In the genomic region with DNA sequence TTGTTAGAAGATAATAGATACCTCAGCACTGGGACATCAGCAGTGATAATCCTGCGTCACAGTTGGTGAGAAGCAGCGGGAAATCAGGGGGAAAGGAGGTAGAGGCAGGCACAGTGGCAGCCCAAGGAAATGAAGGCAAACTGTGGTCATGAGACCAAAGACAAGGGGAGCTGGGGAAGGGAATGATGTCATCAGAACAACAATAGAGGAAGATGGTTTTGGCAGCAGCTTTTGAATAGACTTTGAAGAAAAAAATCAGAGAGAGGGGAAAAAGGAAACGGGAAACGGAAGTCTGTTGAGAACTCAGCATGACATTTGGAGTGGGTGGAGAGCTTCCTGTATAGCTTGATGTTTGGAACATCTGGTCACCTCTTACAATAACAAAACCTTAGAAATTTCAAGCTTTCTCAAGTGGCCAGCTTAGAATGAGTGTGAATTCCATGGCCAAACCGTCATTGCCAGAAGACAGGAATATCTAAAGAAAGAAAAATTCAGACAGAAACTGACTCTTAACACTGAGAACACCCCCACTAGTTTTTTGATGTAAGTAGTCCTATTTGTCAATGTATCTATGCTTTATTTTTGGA, we compare ENCODE assay signal across 8 cellular contexts. TPM values are rescaled to one million over a fixed set of nuclear protein-coding genes. Genes with fewer than 3 reads are reported as not detected.
DNase-seq lines count a peak whose midpoint lies in the region; ATAC-seq, FAIRE-seq and TF ChIP-seq lines count a peak whose summit lies in the region.

No MANE protein-coding gene starts in this region.

- H3K27ac ChIP-seq in ACC112 (ENCODE audit: low read depth, low read length) (peak overlapping the region; percentile 83), PC-9 (no peak overlapping the region), osteoblast (ENCODE audit: low read depth, low read length) (peak overlapping the region; percentile 70)

- DNase-seq in GM18507 (ENCODE audit: extremely low spot score, insufficient read length, low read depth): no peak
- DNase-seq in PC-9: no peak
- DNase-seq in effector CD8-positive, alpha-beta T cell (lab: John Stamatoyannopoulos, UW): peak; percentile 23
- DNase-seq in osteoblast (ENCODE audit: insufficient read length, low spot score, missing footprints): peak; percentile 76
- DNase-seq in NCI-H187 treated with DMSO at 0.1 percent for 48 hours (lab: John Stamatoyannopoulos, UW): no peak
- DNase-seq in stimulated activated CD4-positive, alpha-beta T cell treated with anti-CD3 and anti-CD28 coated beads, Interleukin-4, amount 100 ng/mL, for 1 hour: no peak

- H3K4me3 ChIP-seq in ACC112 (ENCODE audit: low read depth, low read length): peak overlapping the region; percentile 55
- no peak overlapping the region for H3K4me3 ChIP-seq in PC-9
- H3K4me3 ChIP-seq in osteoblast (ENCODE audit: insufficient read depth, low read length): peak overlapping the region; percentile 47

- H3K4me2 ChIP-seq in PC-9: no peak overlapping the region
- H3K4me2 ChIP-seq in osteoblast (ENCODE audit: insufficient read depth, low read length): peak overlapping the region; percentile 75

- ATAC-seq in HG03025 (IDR thresholded peaks at IDR 0.05; ENCODE audit: low FRiP score, unreplicated experiment): peak; percentile 64

- FAIRE-seq in GM18507 (lab: Jason Lieb, UNC): peak; percentile 73

- POLR2A ChIA-PET in PC-9 (lab: Charles Lee; ENCODE audit: unreplicated experiment): interaction anchor here (0.5 to 0.7 kb wide), 3 partner anchors 90 to 156 kb away, joined by 3 to 7 read pairs (median 6); partner anchors contain the start of gene ENOSF1

- TF ChIP-seq CTCF in PC-9 (conservative IDR thresholded peaks at IDR 0.05): no peak
- TF ChIP-seq CTCF in osteoblast (IDR thresholded peaks at IDR 0.05; ENCODE audit: extremely low read depth, low read depth, low read length): no peak

- H4K20me1 ChIP-seq in PC-9 (ENCODE audit: insufficient read depth) (no peaks in the 10 kb centered on the region), osteoblast (ENCODE audit: insufficient read depth, low read length) (no peaks in the 10 kb centered on the region)

- no TSS peak for BruUV-seq in PC-9 (replicated peaks; lab: Mats Ljungman, UMichigan)

- no peaks in the 10 kb centered on the region for H3F3A ChIP-seq in PC-9 (ENCODE audit: insufficient read depth, low read depth)

- H3K27me3 ChIP-seq in ACC112 (ENCODE audit: insufficient read depth, low read length): no peaks in the 10 kb centered on the region
- no peaks in the 10 kb centered on the region for H3K27me3 ChIP-seq in PC-9 (ENCODE audit: insufficient read depth, low read depth)
- no peaks in the 10 kb centered on the region for H3K27me3 ChIP-seq in osteoblast (ENCODE audit: insufficient read depth, low read length)

- intact Hi-C loops in PC-9 (cut with micrococcal nuclease; ENCODE audit: unreplicated experiment): loop anchor here (10.0 kb wide), 2 partner anchors 116 to 566 kb away; partner anchors contain the start of genes ENOSF1 and THOC1

- H2AFZ ChIP-seq in ACC112 (ENCODE audit: low read length, unreplicated experiment) (peak overlapping the region; percentile 94), PC-9 (0 out of 2 replicates have a peak overlapping the region, but pooled peaks have one; percentile 26), osteoblast (ENCODE audit: low read length) (peak overlapping the region; percentile 81)

- H3K4me1 ChIP-seq in ACC112 (ENCODE audit: control insufficient read depth, insufficient read depth, low read length, unreplicated experiment): peaks cover 9% of the 10 kb centered on the region
- H3K4me1 ChIP-seq in PC-9 (replicated peaks; ENCODE audit: insufficient read depth): no peaks in the 10 kb centered on the region
- H3K4me1 ChIP-seq in osteoblast (ENCODE audit: insufficient read depth, low read length): peaks cover 9% of the 10 kb centered on the region

- H3K9me2 ChIP-seq in PC-9 (ENCODE audit: insufficient read depth): no peaks in the 10 kb centered on the region

- CTCF ChIA-PET in PC-9 (lab: Charles Lee): interaction anchor here (0.6 to 3.7 kb wide), 11 partner anchors 9 to 289 kb away, joined by 3 to 28 read pairs (median 5); partner anchors contain the start of gene ENOSF1

- H3K79me2 ChIP-seq in ACC112 (ENCODE audit: control insufficient read depth, insufficient read depth, low read length, unreplicated experiment): no peaks in the 10 kb centered on the region
- H3K79me2 ChIP-seq in PC-9 (ENCODE audit: low read depth): no peaks in the 10 kb centered on the region
- no peaks in the 10 kb centered on the region for H3K79me2 ChIP-seq in osteoblast (ENCODE audit: insufficient read depth, low read length)

- H3K36me3 ChIP-seq in ACC112 (ENCODE audit: insufficient read depth, low read length): no peaks in the 10 kb centered on the region
- no peaks in the 10 kb centered on the region for H3K36me3 ChIP-seq in PC-9 (ENCODE audit: low read depth)
- no peaks in the 10 kb centered on the region for H3K36me3 ChIP-seq in osteoblast (ENCODE audit: insufficient read depth, low read length)

- H3K9me3 ChIP-seq in PC-9 (ENCODE audit: insufficient read depth, low read depth) (no peaks in the 10 kb centered on the region), osteoblast (ENCODE audit: low read depth, low read length) (no peaks in the 10 kb centered on the region)

RNA-seq across cellular contexts. Expression of gene YES1, which starts 18.4 kb away (rescaled TPM):
- 68.8 and 111 TPM in 2 replicates for total RNA-seq in PC-9 (2021)
- 97.5 and 99.5 TPM in 2 replicates for total RNA-seq in osteoblast

Comparison
In these comparisons a context has a peak if more than half of its experiments do, and no peak if none do; other contexts are left out.
1. H2AFZ ChIP-seq: peak in every context shown above with its lines; median percentile 94 in ACC112; 81 in osteoblast; 26 in PC-9.
2. DNase-seq: peak in effector CD8-positive, alpha-beta T cell (single experiment) and osteoblast (single experiment); none in GM18507 (single experiment), PC-9 (0 of 2), NCI-H187 treated with DMSO at 0.1 percent for 48 hours (single experiment) and stimulated activated CD4-positive, alpha-beta T cell treated with anti-CD3 and anti-CD28 coated beads, Interleukin-4, amount 100 ng/mL, for 1 hour (single experiment).